10 cellular contexts compared by ENCODE assay signal in genomic region chr6:26029857-26030653, GRCh38. TPM values are rescaled to one million over a fixed set of nuclear protein-coding genes. Genes with fewer than 3 reads are reported as not detected.
DNase-seq lines count a peak whose midpoint lies in the region; ATAC-seq and TF ChIP-seq lines count a peak whose summit lies in the region.
"Had no signal": no experiment of that assay in that cellular context is flagged by ENCODE, and none has a peak within 500 bp of the region (broad histone marks: within the 10 kb centered on the region; RNA-seq: fewer than 3 reads in every experiment).

No MANE protein-coding gene starts in this region.

- H3K36me3 ChIP-seq in CD8-positive, alpha-beta memory T cell (ENCODE audit: insufficient read depth, low read length): no peaks in the 10 kb centered on the region

- POLR2A ChIA-PET in CD8-positive, alpha-beta memory T cell (lab: Charles Lee): interaction anchor here (0.6 to 12.1 kb wide), 6 partner anchors 9 to 169 kb away, joined by 4 to 326 read pairs (median 26); a partner anchor contains a TSS

- H3K4me1 ChIP-seq in CD8-positive, alpha-beta memory T cell (ENCODE audit: insufficient read depth, low read length): peaks cover 37% of the 10 kb centered on the region

- H3K27me3 Mint-ChIP-seq in CD8-positive, alpha-beta memory T cell: peaks cover 0 to 6% of the 10 kb centered on the region in 2 donors
- H3K27me3 Mint-ChIP-seq in HFFc6 (ENCODE audit: insufficient read depth): peaks cover 21% of the 10 kb centered on the region
- peaks cover 13% of the 10 kb centered on the region for H3K27me3 Mint-ChIP-seq in glutamatergic neuron (ENCODE audit: unreplicated experiment)

- peaks cover 0 to 12% (median 0%) of the 10 kb centered on the region in 3 donors for H3K36me3 Mint-ChIP-seq in CD8-positive, alpha-beta memory T cell
- H3K36me3 Mint-ChIP-seq in HFFc6 (ENCODE audit: low read depth): no peaks in the 10 kb centered on the region
- H3K36me3 Mint-ChIP-seq in glutamatergic neuron (ENCODE audit: unreplicated experiment): no peaks in the 10 kb centered on the region
- H3K36me3 Mint-ChIP-seq: naive thymus-derived CD8-positive, alpha-beta T cell had no signal

- no peak for DNase-seq in CD8-positive, alpha-beta memory T cell
- DNase-seq in HFFc6 (no peak), RPMI7951 (ENCODE audit: low read depth) (peak; percentile 31), glutamatergic neuron (no peak), dorsolateral prefrontal cortex (no peak), hypothalamus (lab: John Stamatoyannopoulos, UW) (no peak)
- DNase-seq in stimulated activated CD4-positive, alpha-beta T cell treated with anti-CD3 and anti-CD28 coated beads, Interleukin-2, amount 100 ng/mL, for 24 hours: no peak
- DNase-seq: DMS 273 treated with DMSO at 0.1 percent for 48 hours; naive thymus-derived CD8-positive, alpha-beta T cell had no signal

- H3K27ac ChIP-seq in CD8-positive, alpha-beta memory T cell (ENCODE audit: low read depth, low read length): peak overlapping the region; percentile 86
- H3K27ac ChIP-seq in dorsolateral prefrontal cortex: no peak overlapping the region

- H3K4me3 ChIP-seq in CD8-positive, alpha-beta memory T cell (ENCODE audit: low read length): no peak overlapping the region
- no peak overlapping the region for H3K4me3 ChIP-seq in dorsolateral prefrontal cortex

- ATAC-seq in HG03439 (IDR thresholded peaks at IDR 0.05; ENCODE audit: unreplicated experiment): no peak
- ATAC-seq: naive thymus-derived CD8-positive, alpha-beta T cell had no signal

- H3K4me1 Mint-ChIP-seq in CD8-positive, alpha-beta memory T cell: peaks cover 53 to 79% (median 69%) of the 10 kb centered on the region in 3 donors
- H3K4me1 Mint-ChIP-seq in HFFc6 (ENCODE audit: low read depth): peaks cover 88% of the 10 kb centered on the region
- peaks cover 21% of the 10 kb centered on the region for H3K4me1 Mint-ChIP-seq in glutamatergic neuron (ENCODE audit: low read depth, unreplicated experiment)

- peaks cover 0 to 2% (median 0%) of the 10 kb centered on the region in 5 donors for H3K9me3 Mint-ChIP-seq in CD8-positive, alpha-beta memory T cell
- H3K9me3 Mint-ChIP-seq in HFFc6: no peaks in the 10 kb centered on the region
- H3K9me3 Mint-ChIP-seq in glutamatergic neuron (ENCODE audit: unreplicated experiment): peaks cover 8% of the 10 kb centered on the region

- intact Hi-C loops in dorsolateral prefrontal cortex (cut with DNase I): no loop called here

- TF ChIP-seq CTCF in HFFc6 (IDR thresholded peaks at IDR 0.05) (no peak), glutamatergic neuron (IDR thresholded peaks at IDR 0.05; ENCODE audit: partially characterized antibody, unreplicated experiment) (no peak), dorsolateral prefrontal cortex (IDR thresholded peaks at IDR 0.05 in 54 of 56, conservative IDR thresholded peaks at IDR 0.05 in 2 of 56; ENCODE audit: low read depth in 1 of 56, partially characterized antibody in 56 of 56) (no peak)

- H3K9me3 ChIP-seq in CD8-positive, alpha-beta memory T cell (ENCODE audit: low read length): no peaks in the 10 kb centered on the region

- CTCF ChIA-PET in CD8-positive, alpha-beta memory T cell (lab: Charles Lee): interaction anchor here (2.0 to 10.9 kb wide), 6 partner anchors 9 to 67 kb away, joined by 7 to 173 read pairs (median 12); a partner anchor contains a TSS

- no peaks in the 10 kb centered on the region for H3K27me3 ChIP-seq in CD8-positive, alpha-beta memory T cell (ENCODE audit: insufficient read depth, low read length, poor library complexity, severe bottlenecking)
- peaks cover 0 to 28% (median 0%) of the 10 kb centered on the region in 45 donors for H3K27me3 ChIP-seq in dorsolateral prefrontal cortex

- H3K27ac Mint-ChIP-seq in CD8-positive, alpha-beta memory T cell: peak overlapping the region in 3 of 8 donors; percentile 29 to 43 (median 37)
- H3K27ac Mint-ChIP-seq in HFFc6 (peak overlapping the region; percentile 92), glutamatergic neuron (ENCODE audit: unreplicated experiment) (no peak overlapping the region)

- H3K4me3 Mint-ChIP-seq in CD8-positive, alpha-beta memory T cell: no peak overlapping the region
- H3K4me3 Mint-ChIP-seq in HFFc6 (peak overlapping the region; percentile 86), glutamatergic neuron (ENCODE audit: unreplicated experiment) (peak overlapping the region; percentile 75)
- H3K4me3 Mint-ChIP-seq: naive thymus-derived CD8-positive, alpha-beta T cell had no signal

RNA-seq across cellular contexts. Expression of gene HFE, which starts 57.2 kb away (rescaled TPM):
- 1 to 10 TPM in 1 of 2 experiments, under 1 TPM in 1; 0.37 to 1.1 TPM for total RNA-seq in CD8-positive, alpha-beta memory T cell
- 4.8 TPM for polyA plus RNA-seq in CD8-positive, alpha-beta memory T cell
- total RNA-seq in HFFc6 (2021; fragmentation: NEBNext Ultra II Directional; extraction: Animal tissue kit (Norgen Biotek cat#: 25700)): 10 to 100 TPM; 16.1 to 21.7 (median 18.3) TPM
- total RNA-seq in RPMI7951 (2014; rRNA removed; shearing (Covaris generic)): 11.6 and 12.1 TPM in 2 replicates
- total RNA-seq in glutamatergic neuron (ENCODE audit: unreplicated experiment) (not detected), dorsolateral prefrontal cortex (1 to 10 TPM in 117 of 120 experiments, under 1 TPM in 3; 0.71 to 8.5 (median 2.6) TPM)

Comparison
In these comparisons a context has a peak if more than half of its experiments do, and no peak if none do; other contexts are left out.
1. H3K4me3 Mint-ChIP-seq: peak in HFFc6 (single experiment) and glutamatergic neuron (single experiment); none in CD8-positive, alpha-beta memory T cell (0 of 7).